1 cellular context compared by ENCODE assay signal in the genomic region with DNA sequence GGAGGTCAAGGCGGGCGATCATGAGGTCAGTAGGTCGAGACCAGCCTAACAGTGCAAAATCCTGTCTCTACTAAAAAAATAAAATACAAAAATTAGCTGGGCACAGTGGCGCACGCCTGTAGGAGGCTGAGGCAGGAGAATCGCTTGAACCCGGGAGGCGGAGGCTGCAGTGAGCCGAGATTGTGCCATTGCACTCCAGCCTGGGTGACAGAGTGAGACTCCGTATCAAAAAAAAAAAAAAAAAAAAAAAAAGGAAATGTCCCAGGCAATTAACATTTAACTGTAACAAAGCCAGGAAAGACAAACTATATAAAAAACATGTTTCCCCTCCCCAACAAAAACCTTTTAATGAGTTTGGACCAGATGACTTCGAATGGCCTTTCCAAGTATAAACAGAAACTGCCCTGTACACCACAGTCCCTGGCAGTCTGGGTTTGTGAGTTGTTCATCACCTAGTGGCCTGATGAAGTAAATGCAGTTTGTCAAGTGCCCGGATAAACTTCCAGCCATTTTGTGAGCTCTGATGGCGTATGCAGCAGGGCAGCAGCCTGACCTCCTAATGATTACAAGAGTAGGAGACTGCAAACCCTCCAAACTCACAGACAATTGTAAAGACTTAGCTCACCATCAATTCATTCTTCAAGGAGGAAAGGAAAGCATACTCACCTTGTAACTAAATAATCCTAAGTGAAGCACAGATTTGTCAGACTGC.
TF ChIP-seq lines count a peak whose summit lies in the region.

No MANE protein-coding gene starts in this region.

TF ChIP-seq in HEK293, 187 proteins besides CTCF, POLR2A, EP300 and RAD21 (continued from another document):
- TF ChIP-seq, protein P1, sequence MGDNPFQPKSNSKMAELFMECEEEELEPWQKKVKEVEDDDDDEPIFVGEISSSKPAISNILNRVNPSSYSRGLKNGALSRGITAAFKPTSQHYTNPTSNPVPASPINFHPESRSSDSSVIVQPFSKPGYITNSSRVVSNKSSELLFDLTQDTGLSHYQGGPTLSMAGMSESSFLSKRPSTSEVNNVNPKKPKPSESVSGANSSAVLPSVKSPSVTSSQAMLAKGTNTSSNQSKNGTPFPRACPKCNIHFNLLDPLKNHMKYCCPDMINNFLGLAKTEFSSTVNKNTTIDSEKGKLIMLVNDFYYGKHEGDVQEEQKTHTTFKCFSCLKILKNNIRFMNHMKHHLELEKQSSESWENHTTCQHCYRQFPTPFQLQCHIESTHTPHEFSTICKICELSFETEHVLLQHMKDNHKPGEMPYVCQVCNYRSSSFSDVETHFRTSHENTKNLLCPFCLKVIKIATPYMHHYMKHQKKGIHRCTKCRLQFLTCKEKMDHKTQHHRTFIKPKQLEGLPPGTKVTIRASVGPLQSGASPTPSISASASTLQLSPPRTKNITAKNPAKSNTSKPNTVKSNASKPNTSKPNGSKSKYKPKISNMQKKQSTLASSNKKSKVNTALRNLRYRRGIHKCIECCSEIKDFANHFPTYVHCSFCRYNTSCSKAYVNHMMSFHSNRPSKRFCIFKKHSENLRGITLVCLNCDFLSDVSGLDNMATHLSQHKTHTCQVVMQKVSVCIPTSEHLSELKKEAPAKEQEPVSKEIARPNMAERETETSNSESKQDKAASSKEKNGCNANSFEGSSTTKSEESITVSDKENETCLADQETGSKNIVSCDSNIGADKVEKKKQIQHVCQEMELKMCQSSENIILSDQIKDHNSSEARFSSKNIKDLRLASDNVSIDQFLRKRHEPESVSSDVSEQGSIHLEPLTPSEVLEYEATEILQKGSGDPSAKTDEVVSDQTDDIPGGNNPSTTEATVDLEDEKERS (tag by site-specific recombination; IDR thresholded peaks at IDR 0.05), result no peak
- TF ChIP-seq MYNN (tag by site-specific recombination; IDR thresholded peaks at IDR 0.05; ENCODE audit: borderline replicate concordance) (no peak), ZBTB48 (tag by site-specific recombination; IDR thresholded peaks at IDR 0.05) (peak; percentile 32; the same call in 1 of the 2 replicates), ZNF677 (tag by site-specific recombination; IDR thresholded peaks at IDR 0.05) (no peak), GLI4 (tag by site-specific recombination; IDR thresholded peaks at IDR 0.05) (no peak), ZNF302 (tag by site-specific recombination; IDR thresholded peaks at IDR 0.05; ENCODE audit: low read depth) (no peak), ZBTB7A (tag by site-specific recombination; IDR thresholded peaks at IDR 0.05; ENCODE audit: low read depth) (no peak), SETDB1 (IDR thresholded peaks at IDR 0.05; ENCODE audit: insufficient read length, low read length) (no peak)
- TF ChIP-seq, protein P2, sequence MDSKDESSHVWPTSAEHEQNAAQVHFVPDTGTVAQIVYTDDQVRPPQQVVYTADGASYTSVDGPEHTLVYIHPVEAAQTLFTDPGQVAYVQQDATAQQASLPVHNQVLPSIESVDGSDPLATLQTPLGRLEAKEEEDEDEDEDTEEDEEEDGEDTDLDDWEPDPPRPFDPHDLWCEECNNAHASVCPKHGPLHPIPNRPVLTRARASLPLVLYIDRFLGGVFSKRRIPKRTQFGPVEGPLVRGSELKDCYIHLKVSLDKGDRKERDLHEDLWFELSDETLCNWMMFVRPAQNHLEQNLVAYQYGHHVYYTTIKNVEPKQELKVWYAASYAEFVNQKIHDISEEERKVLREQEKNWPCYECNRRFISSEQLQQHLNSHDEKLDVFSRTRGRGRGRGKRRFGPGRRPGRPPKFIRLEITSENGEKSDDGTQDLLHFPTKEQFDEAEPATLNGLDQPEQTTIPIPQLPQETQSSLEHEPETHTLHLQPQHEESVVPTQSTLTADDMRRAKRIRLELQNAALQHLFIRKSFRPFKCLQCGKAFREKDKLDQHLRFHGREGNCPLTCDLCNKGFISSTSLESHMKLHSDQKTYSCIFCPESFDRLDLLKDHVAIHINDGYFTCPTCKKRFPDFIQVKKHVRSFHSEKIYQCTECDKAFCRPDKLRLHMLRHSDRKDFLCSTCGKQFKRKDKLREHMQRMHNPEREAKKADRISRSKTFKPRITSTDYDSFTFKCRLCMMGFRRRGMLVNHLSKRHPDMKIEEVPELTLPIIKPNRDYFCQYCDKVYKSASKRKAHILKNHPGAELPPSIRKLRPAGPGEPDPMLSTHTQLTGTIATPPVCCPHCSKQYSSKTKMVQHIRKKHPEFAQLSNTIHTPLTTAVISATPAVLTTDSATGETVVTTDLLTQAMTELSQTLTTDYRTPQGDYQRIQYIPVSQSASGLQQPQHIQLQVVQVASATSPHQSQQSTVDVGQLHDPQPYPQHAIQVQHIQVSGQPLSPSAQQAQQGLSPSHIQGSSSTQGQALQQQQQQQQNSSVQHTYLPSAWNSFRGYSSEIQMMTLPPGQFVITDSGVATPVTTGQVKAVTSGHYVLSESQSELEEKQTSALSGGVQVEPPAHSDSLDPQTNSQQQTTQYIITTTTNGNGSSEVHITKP (tag by site-specific recombination; IDR thresholded peaks at IDR 0.05), result peak; percentile 49
- TF ChIP-seq, protein P3, sequence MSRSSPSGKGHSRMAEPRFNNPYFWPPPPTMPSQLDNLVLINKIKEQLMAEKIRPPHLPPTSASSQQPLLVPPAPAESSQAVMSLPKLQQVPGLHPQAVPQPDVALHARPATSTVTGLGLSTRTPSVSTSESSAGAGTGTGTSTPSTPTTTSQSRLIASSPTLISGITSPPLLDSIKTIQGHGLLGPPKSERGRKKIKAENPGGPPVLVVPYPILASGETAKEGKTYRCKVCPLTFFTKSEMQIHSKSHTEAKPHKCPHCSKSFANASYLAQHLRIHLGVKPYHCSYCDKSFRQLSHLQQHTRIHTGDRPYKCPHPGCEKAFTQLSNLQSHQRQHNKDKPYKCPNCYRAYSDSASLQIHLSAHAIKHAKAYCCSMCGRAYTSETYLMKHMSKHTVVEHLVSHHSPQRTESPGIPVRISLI (tag by site-specific recombination; IDR thresholded peaks at IDR 0.05), result peak; percentile 89
